8 cellular contexts compared by ENCODE assay signal in the genomic region with DNA sequence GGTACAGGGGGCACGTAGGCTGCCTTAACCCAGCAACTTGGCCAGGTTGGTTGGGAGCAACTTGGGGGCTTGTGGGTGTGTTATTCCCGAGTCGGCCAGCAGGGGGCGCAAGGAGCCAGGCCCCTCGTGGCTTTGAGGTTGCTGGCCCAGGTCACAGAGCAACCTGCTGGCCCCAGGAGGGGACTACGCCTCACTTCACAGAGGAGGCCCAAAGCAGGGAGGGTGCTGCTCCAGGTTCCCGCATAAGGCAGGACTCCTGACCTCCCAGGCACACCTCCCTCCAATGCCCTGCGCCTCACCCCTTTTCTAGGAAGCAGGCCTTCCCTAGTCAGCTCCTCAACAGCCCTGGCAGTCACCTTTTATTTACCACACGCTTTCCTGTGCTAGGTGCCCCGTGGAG. TPM values are rescaled to one million over a fixed set of nuclear protein-coding genes. Genes with fewer than 3 reads are reported as not detected.
A peak's percentile ranks its signal among the peaks of the same experiment; 100 is the strongest.
DNase-seq lines count a peak whose midpoint lies in the region; ATAC-seq, FAIRE-seq and TF ChIP-seq lines count a peak whose summit lies in the region.

No MANE protein-coding gene starts in this region.

- H3K27me3 ChIP-seq in BJ (ENCODE audit: control insufficient read depth, insufficient read depth, low read length): no peaks in the 10 kb centered on the region
- no peaks in the 10 kb centered on the region for H3K27me3 ChIP-seq in lung (ENCODE audit: control insufficient read depth, insufficient read depth)

- FAIRE-seq in GM19239 (lab: Jason Lieb, UNC): no peak

- CTCF ChIA-PET in BJ (lab: Yijun Ruan, JAX): interaction anchor here (0.6 to 15.6 kb wide), 16 partner anchors 8 to 1026 kb away, joined by 3 to 228 read pairs (median 3); a partner anchor contains a TSS

- H3K36me3 ChIP-seq in BJ (ENCODE audit: control insufficient read depth, insufficient read depth, low read length) (no peaks in the 10 kb centered on the region), lung (ENCODE audit: control insufficient read depth in 2 of 2, insufficient read depth in 2 of 2, low read length in 2 of 2) (no peaks in the 10 kb centered on the region)

- peak overlapping the region in 1 of 2 donors; percentile 18 for H3K27ac ChIP-seq in lung (ENCODE audit: low read depth in 1 of 2, low read length in 1 of 2)

- H3K9me3 ChIP-seq in lung (ENCODE audit: control insufficient read depth in 2 of 2, insufficient read depth in 1 of 2, low read length in 1 of 2): no peaks in the 10 kb centered on the region

- peak; percentile 76 for ATAC-seq in lung (ENCODE audit: insufficient read depth, low FRiP score)
- ATAC-seq in GM21786 (IDR thresholded peaks at IDR 0.05; ENCODE audit: unreplicated experiment): no peak

- DNase-seq in BJ (ENCODE audit: low read depth) (no peak), GM19239 (ENCODE audit: insufficient read length, low spot score) (peak; percentile 78), NCI-H1930 (lab: John Stamatoyannopoulos, UW) (peak; percentile 8 to 48), choroid plexus epithelial cell (ENCODE audit: low read depth) (peak; percentile 57), lung (ENCODE audit: low spot score) (peak; percentile 80)
- peak; percentile 92 for DNase-seq in activated CD4-positive, alpha-beta T cell treated with anti-CD3 and anti-CD28 coated beads for 48 hours
- peak; percentile 68 for DNase-seq in stimulated activated CD8-positive, alpha-beta memory T cell treated with anti-CD3 and anti-CD28 coated beads, Interleukin-15, amount 100 ng/mL, for 48 hours (ENCODE audit: low read depth in 2 of 2)

- H3K4me1 ChIP-seq in lung (ENCODE audit: control insufficient read depth in 2 of 2, insufficient read depth in 2 of 2, low read length in 2 of 2): peaks cover 0 to 4% of the 10 kb centered on the region in 2 donors

- H3K4me3 ChIP-seq in BJ (ENCODE audit: low read depth, low read length) (no peak overlapping the region), choroid plexus epithelial cell (ENCODE audit: low read depth, low read length) (no peak overlapping the region), lung (no peak overlapping the region)

- TF ChIP-seq CTCF in BJ (IDR thresholded peaks at IDR 0.05; ENCODE audit: insufficient read depth, low read depth, low read length): peak; percentile 95
- TF ChIP-seq CTCF in choroid plexus epithelial cell (conservative IDR thresholded peaks at IDR 0.05; ENCODE audit: low read depth, low read length): peak; percentile 89
- TF ChIP-seq CTCF in lung (IDR thresholded peaks at IDR 0.05; ENCODE audit: control extremely low read depth, extremely low read depth): peak; percentile 88

- POLR2A ChIA-PET in BJ (lab: Charles Lee): no interaction called here

- WGBS in lung, 2 donors: 18 to 28% methylated on average over 10 of the region's 10 CpGs

RNA-seq across cellular contexts. Expression of a gene that starts 18.1 kb away (rescaled TPM):
- polyA plus RNA-seq in BJ (2011; rRNA removed): 4.9 and 5.6 TPM in 2 replicates
- polyA minus RNA-seq in BJ (2011; rRNA and poly(A)+ RNA removed): 1.7 and 5.0 TPM in 2 replicates
- total RNA-seq in lung: 1 to 10 TPM; 4.6 to 7.7 TPM
- polyA plus RNA-seq in lung: 1 to 10 TPM; 4.5 to 5.0 TPM

RNA-seq across cellular contexts. Expression of a gene that starts 18.3 kb away (rescaled TPM):
- polyA plus RNA-seq in BJ (2011; rRNA removed) (29.6 and 56.2 TPM in 2 replicates), lung (10 to 100 TPM; 26.6 to 66.9 TPM)
- 38.4 and 42.7 TPM in 2 replicates for polyA minus RNA-seq in BJ (2011; rRNA and poly(A)+ RNA removed)
- total RNA-seq in lung: 10 to 100 TPM; 30.4 to 60.8 TPM

RNA-seq across cellular contexts. Expression of a gene that starts 34.1 kb away (rescaled TPM):
- 23.7 and 45.8 TPM in 2 replicates for polyA plus RNA-seq in BJ (2011; rRNA removed)
- polyA minus RNA-seq in BJ (2011; rRNA and poly(A)+ RNA removed): 71.4 and 124 TPM in 2 replicates
- 10 to 100 TPM; 26.1 to 50.0 TPM for total RNA-seq in lung
- 10 to 100 TPM; 23.7 to 32.0 TPM for polyA plus RNA-seq in lung

RNA-seq across cellular contexts. Expression of a gene that starts 45.3 kb away (rescaled TPM):
- 13.3 and 20.7 TPM in 2 replicates for polyA plus RNA-seq in BJ (2011; rRNA removed)
- polyA minus RNA-seq in BJ (2011; rRNA and poly(A)+ RNA removed): 6.3 and 10.9 TPM in 2 replicates
- 10 to 100 TPM in 1 of 2 donors, 1 to 10 TPM in 1; 5.6 to 36.6 TPM for total RNA-seq in lung
- polyA plus RNA-seq in lung: 10 to 100 TPM; 21.2 to 34.2 TPM

RNA-seq across cellular contexts. Expression of a gene that starts 57.1 kb away (rescaled TPM):
- 15.6 and 18.6 TPM in 2 replicates for polyA plus RNA-seq in BJ (2011; rRNA removed)
- 10.5 and 15.9 TPM in 2 replicates for polyA minus RNA-seq in BJ (2011; rRNA and poly(A)+ RNA removed)
- 10 to 100 TPM; 25.5 to 66.5 TPM for total RNA-seq in lung
- polyA plus RNA-seq in lung: 10 to 100 TPM; 21.4 to 86.3 TPM
